1 cellular context compared by ENCODE assay signal in the genomic region with DNA sequence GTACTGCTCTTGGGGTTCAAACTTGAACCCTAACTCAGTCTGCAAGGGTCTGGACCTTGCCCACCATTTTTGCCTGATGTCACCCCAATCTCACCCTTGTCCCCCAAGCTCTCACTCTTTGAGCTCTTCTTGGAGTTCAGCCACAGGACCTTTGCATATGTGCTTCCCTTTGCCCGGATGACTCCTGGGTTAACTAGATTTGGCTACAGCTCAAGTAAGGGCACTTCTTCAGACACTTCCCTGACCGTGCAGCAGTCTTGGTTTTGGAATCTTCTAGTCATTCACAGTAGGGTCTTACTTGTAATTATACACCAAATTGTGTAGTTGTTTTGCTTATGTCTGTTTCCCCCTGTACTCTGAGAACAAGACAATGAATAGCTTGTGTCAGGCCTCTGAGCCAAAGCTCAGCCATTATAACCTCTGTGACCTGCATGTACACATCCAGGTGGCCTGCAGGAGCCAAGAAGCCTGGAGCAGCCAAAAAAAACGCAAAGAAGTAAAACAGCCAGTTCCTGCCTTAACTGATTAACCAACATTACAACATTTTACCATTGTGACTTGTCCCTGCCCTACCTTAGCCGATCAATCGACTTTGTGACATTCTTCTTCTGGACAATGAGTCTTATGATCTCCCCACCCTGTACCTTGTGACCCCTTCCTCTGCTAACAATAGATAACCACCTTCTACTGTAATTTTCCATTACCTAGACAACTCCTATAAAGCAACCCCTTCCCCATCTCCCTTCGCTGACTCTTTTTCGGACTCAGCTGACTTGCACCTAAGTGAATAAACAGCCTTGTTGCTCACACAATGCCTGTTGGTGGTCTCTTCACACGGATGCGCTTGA.
TF ChIP-seq lines count a peak whose summit lies in the region.

No MANE protein-coding gene starts in this region.

TF ChIP-seq in HepG2, 621 proteins besides CTCF, POLR2A, EP300 and RAD21 (continued from another document and continues in another):
- TF ChIP-seq ZNF331 (CRISPR knock-in tag; IDR thresholded peaks at IDR 0.05) (peak; percentile 69), KAT8 (CRISPR knock-in tag; IDR thresholded peaks at IDR 0.05) (0 out of 2 replicates have a peak, but pooled peaks have one; percentile 36), BRCA1 (CRISPR knock-in tag; IDR thresholded peaks at IDR 0.05) (no peak), CCDC6 (CRISPR knock-in tag; IDR thresholded peaks at IDR 0.05) (no peak), ONECUT2 (CRISPR knock-in tag; IDR thresholded peaks at IDR 0.05) (peak; percentile 80), CHCHD3 (CRISPR knock-in tag; IDR thresholded peaks at IDR 0.05) (no peak), TBX3 (IDR thresholded peaks at IDR 0.05; ENCODE audit: borderline replicate concordance) (0 out of 2 replicates have a peak, but pooled peaks have one; percentile 25), CBX1 (IDR thresholded peaks at IDR 0.05; ENCODE audit: low read depth) (peak; percentile 56), ZNF607 (CRISPR knock-in tag; IDR thresholded peaks at IDR 0.05; ENCODE audit: borderline replicate concordance) (no peak), CREM (IDR thresholded peaks at IDR 0.05) (peak; percentile 74; the same call in 1 of the 2 replicates), CREM (CRISPR knock-in tag; IDR thresholded peaks at IDR 0.05) (no peak), ZFY (CRISPR knock-in tag; IDR thresholded peaks at IDR 0.05) (peak; percentile 65; the same call in 1 of the 2 replicates), MAFK (conservative IDR thresholded peaks at IDR 0.05 in 1 of 2, IDR thresholded peaks at IDR 0.05 in 1 of 2; ENCODE audit: low read length in 2 of 2) (no peak), ZSCAN21 (CRISPR knock-in tag; IDR thresholded peaks at IDR 0.05; ENCODE audit: borderline replicate concordance) (no peak), HDAC2 (CRISPR knock-in tag; IDR thresholded peaks at IDR 0.05) (no peak), ZNF83 (CRISPR knock-in tag; IDR thresholded peaks at IDR 0.05; ENCODE audit: borderline replicate concordance) (no peak), BORCS8-MEF2B (CRISPR knock-in tag; IDR thresholded peaks at IDR 0.05) (no peak), ZFP62 (CRISPR knock-in tag; IDR thresholded peaks at IDR 0.05) (no peak), PHF8 (CRISPR knock-in tag; IDR thresholded peaks at IDR 0.05) (no peak), NCOA2 (CRISPR knock-in tag; IDR thresholded peaks at IDR 0.05) (peak; percentile 79; the same call in 1 of the 2 replicates), ZNF557 (CRISPR knock-in tag; IDR thresholded peaks at IDR 0.05) (no peak), MAZ (IDR thresholded peaks at IDR 0.05; ENCODE audit: borderline replicate concordance, low read depth, low read length) (no peak), MAZ (CRISPR knock-in tag; IDR thresholded peaks at IDR 0.05; ENCODE audit: low read depth) (no peak; the same call in 1 of the 2 replicates)
- TF ChIP-seq, protein P1, sequence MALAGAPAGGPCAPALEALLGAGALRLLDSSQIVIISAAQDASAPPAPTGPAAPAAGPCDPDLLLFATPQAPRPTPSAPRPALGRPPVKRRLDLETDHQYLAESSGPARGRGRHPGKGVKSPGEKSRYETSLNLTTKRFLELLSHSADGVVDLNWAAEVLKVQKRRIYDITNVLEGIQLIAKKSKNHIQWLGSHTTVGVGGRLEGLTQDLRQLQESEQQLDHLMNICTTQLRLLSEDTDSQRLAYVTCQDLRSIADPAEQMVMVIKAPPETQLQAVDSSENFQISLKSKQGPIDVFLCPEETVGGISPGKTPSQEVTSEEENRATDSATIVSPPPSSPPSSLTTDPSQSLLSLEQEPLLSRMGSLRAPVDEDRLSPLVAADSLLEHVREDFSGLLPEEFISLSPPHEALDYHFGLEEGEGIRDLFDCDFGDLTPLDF (CRISPR knock-in tag; IDR thresholded peaks at IDR 0.05), result no peak
- TF ChIP-seq, protein P2, sequence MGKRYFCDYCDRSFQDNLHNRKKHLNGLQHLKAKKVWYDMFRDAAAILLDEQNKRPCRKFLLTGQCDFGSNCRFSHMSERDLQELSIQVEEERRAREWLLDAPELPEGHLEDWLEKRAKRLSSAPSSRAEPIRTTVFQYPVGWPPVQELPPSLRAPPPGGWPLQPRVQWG (CRISPR knock-in tag; IDR thresholded peaks at IDR 0.05; ENCODE audit: borderline replicate concordance, low read depth), result no peak
- TF ChIP-seq, protein P3, sequence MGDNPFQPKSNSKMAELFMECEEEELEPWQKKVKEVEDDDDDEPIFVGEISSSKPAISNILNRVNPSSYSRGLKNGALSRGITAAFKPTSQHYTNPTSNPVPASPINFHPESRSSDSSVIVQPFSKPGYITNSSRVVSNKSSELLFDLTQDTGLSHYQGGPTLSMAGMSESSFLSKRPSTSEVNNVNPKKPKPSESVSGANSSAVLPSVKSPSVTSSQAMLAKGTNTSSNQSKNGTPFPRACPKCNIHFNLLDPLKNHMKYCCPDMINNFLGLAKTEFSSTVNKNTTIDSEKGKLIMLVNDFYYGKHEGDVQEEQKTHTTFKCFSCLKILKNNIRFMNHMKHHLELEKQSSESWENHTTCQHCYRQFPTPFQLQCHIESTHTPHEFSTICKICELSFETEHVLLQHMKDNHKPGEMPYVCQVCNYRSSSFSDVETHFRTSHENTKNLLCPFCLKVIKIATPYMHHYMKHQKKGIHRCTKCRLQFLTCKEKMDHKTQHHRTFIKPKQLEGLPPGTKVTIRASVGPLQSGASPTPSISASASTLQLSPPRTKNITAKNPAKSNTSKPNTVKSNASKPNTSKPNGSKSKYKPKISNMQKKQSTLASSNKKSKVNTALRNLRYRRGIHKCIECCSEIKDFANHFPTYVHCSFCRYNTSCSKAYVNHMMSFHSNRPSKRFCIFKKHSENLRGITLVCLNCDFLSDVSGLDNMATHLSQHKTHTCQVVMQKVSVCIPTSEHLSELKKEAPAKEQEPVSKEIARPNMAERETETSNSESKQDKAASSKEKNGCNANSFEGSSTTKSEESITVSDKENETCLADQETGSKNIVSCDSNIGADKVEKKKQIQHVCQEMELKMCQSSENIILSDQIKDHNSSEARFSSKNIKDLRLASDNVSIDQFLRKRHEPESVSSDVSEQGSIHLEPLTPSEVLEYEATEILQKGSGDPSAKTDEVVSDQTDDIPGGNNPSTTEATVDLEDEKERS (CRISPR knock-in tag; IDR thresholded peaks at IDR 0.05), result no peak
- TF ChIP-seq, protein P4, sequence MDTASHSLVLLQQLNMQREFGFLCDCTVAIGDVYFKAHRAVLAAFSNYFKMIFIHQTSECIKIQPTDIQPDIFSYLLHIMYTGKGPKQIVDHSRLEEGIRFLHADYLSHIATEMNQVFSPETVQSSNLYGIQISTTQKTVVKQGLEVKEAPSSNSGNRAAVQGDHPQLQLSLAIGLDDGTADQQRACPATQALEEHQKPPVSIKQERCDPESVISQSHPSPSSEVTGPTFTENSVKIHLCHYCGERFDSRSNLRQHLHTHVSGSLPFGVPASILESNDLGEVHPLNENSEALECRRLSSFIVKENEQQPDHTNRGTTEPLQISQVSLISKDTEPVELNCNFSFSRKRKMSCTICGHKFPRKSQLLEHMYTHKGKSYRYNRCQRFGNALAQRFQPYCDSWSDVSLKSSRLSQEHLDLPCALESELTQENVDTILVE (CRISPR knock-in tag; IDR thresholded peaks at IDR 0.05), result no peak; the same call in 1 of the 2 replicates
- TF ChIP-seq, protein P5, sequence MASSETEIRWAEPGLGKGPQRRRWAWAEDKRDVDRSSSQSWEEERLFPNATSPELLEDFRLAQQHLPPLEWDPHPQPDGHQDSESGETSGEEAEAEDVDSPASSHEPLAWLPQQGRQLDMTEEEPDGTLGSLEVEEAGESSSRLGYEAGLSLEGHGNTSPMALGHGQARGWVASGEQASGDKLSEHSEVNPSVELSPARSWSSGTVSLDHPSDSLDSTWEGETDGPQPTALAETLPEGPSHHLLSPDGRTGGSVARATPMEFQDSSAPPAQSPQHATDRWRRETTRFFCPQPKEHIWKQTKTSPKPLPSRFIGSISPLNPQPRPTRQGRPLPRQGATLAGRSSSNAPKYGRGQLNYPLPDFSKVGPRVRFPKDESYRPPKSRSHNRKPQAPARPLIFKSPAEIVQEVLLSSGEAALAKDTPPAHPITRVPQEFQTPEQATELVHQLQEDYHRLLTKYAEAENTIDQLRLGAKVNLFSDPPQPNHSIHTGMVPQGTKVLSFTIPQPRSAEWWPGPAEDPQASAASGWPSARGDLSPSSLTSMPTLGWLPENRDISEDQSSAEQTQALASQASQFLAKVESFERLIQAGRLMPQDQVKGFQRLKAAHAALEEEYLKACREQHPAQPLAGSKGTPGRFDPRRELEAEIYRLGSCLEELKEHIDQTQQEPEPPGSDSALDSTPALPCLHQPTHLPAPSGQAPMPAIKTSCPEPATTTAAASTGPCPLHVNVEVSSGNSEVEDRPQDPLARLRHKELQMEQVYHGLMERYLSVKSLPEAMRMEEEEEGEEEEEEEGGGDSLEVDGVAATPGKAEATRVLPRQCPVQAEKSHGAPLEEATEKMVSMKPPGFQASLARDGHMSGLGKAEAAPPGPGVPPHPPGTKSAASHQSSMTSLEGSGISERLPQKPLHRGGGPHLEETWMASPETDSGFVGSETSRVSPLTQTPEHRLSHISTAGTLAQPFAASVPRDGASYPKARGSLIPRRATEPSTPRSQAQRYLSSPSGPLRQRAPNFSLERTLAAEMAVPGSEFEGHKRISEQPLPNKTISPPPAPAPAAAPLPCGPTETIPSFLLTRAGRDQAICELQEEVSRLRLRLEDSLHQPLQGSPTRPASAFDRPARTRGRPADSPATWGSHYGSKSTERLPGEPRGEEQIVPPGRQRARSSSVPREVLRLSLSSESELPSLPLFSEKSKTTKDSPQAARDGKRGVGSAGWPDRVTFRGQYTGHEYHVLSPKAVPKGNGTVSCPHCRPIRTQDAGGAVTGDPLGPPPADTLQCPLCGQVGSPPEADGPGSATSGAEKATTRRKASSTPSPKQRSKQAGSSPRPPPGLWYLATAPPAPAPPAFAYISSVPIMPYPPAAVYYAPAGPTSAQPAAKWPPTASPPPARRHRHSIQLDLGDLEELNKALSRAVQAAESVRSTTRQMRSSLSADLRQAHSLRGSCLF (CRISPR knock-in tag; IDR thresholded peaks at IDR 0.05; ENCODE audit: borderline replicate concordance), result no peak
- TF ChIP-seq, protein P6, sequence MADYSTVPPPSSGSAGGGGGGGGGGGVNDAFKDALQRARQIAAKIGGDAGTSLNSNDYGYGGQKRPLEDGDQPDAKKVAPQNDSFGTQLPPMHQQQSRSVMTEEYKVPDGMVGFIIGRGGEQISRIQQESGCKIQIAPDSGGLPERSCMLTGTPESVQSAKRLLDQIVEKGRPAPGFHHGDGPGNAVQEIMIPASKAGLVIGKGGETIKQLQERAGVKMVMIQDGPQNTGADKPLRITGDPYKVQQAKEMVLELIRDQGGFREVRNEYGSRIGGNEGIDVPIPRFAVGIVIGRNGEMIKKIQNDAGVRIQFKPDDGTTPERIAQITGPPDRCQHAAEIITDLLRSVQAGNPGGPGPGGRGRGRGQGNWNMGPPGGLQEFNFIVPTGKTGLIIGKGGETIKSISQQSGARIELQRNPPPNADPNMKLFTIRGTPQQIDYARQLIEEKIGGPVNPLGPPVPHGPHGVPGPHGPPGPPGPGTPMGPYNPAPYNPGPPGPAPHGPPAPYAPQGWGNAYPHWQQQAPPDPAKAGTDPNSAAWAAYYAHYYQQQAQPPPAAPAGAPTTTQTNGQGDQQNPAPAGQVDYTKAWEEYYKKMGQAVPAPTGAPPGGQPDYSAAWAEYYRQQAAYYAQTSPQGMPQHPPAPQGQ (CRISPR knock-in tag; IDR thresholded peaks at IDR 0.05; ENCODE audit: borderline replicate concordance), result 0 out of 2 replicates have a peak, but pooled peaks have one; percentile 42
- TF ChIP-seq, protein P7, sequence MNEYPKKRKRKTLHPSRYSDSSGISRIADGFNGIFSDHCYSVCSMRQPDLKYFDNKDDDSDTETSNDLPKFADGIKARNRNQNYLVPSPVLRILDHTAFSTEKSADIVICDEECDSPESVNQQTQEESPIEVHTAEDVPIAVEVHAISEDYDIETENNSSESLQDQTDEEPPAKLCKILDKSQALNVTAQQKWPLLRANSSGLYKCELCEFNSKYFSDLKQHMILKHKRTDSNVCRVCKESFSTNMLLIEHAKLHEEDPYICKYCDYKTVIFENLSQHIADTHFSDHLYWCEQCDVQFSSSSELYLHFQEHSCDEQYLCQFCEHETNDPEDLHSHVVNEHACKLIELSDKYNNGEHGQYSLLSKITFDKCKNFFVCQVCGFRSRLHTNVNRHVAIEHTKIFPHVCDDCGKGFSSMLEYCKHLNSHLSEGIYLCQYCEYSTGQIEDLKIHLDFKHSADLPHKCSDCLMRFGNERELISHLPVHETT (CRISPR knock-in tag; conservative IDR thresholded peaks at IDR 0.05), result no peak; the same call in 1 of the 2 replicates
- TF ChIP-seq, protein P8, sequence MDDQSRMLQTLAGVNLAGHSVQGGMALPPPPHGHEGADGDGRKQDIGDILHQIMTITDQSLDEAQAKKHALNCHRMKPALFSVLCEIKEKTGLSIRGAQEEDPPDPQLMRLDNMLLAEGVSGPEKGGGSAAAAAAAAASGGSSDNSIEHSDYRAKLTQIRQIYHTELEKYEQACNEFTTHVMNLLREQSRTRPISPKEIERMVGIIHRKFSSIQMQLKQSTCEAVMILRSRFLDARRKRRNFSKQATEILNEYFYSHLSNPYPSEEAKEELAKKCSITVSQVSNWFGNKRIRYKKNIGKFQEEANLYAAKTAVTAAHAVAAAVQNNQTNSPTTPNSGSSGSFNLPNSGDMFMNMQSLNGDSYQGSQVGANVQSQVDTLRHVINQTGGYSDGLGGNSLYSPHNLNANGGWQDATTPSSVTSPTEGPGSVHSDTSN (CRISPR knock-in tag; IDR thresholded peaks at IDR 0.05; ENCODE audit: borderline replicate concordance), result no peak
- TF ChIP-seq, protein P9, sequence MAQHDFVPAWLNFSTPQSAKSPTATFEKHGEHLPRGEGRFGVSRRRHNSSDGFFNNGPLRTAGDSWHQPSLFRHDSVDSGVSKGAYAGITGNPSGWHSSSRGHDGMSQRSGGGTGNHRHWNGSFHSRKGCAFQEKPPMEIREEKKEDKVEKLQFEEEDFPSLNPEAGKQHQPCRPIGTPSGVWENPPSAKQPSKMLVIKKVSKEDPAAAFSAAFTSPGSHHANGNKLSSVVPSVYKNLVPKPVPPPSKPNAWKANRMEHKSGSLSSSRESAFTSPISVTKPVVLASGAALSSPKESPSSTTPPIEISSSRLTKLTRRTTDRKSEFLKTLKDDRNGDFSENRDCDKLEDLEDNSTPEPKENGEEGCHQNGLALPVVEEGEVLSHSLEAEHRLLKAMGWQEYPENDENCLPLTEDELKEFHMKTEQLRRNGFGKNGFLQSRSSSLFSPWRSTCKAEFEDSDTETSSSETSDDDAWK (CRISPR knock-in tag; IDR thresholded peaks at IDR 0.05), result no peak
- TF ChIP-seq, protein P10, sequence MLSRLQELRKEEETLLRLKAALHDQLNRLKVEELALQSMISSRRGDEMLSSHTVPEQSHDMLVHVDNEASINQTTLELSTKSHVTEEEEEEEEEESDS (CRISPR knock-in tag; IDR thresholded peaks at IDR 0.05; ENCODE audit: borderline replicate concordance), result no peak
- TF ChIP-seq, protein P11, sequence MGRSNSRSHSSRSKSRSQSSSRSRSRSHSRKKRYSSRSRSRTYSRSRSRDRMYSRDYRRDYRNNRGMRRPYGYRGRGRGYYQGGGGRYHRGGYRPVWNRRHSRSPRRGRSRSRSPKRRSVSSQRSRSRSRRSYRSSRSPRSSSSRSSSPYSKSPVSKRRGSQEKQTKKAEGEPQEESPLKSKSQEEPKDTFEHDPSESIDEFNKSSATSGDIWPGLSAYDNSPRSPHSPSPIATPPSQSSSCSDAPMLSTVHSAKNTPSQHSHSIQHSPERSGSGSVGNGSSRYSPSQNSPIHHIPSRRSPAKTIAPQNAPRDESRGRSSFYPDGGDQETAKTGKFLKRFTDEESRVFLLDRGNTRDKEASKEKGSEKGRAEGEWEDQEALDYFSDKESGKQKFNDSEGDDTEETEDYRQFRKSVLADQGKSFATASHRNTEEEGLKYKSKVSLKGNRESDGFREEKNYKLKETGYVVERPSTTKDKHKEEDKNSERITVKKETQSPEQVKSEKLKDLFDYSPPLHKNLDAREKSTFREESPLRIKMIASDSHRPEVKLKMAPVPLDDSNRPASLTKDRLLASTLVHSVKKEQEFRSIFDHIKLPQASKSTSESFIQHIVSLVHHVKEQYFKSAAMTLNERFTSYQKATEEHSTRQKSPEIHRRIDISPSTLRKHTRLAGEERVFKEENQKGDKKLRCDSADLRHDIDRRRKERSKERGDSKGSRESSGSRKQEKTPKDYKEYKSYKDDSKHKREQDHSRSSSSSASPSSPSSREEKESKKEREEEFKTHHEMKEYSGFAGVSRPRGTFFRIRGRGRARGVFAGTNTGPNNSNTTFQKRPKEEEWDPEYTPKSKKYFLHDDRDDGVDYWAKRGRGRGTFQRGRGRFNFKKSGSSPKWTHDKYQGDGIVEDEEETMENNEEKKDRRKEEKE (IDR thresholded peaks at IDR 0.05), result no peak
